ENCODE assay signal across 8 cellular contexts in genomic region chr2:221572821-221573429, GRCh38. TPM values are rescaled to one million over a fixed set of nuclear protein-coding genes. Genes with fewer than 3 reads are reported as not detected.
DNase-seq lines count a peak whose midpoint lies in the region; ATAC-seq lines count a peak whose summit lies in the region.

No MANE protein-coding gene starts in this region.

- H3K27ac ChIP-seq in HUES64 (ENCODE audit: low read depth, low read length) = no peak overlapping the region
- H3K27ac ChIP-seq in ectodermal cell (ENCODE audit: insufficient read depth, low read depth, low read length, poor library complexity, severe bottlenecking) = peak overlapping the region; percentile 9
- H3K27ac ChIP-seq in subcutaneous abdominal adipose tissue (ENCODE audit: low read depth, low read length) = peak overlapping the region; percentile 86

- H3K4me3 ChIP-seq in HUES64 (ENCODE audit: low read length) (peak overlapping the region; percentile 84), ectodermal cell (ENCODE audit: insufficient read depth, low read depth, low read length) (peak overlapping the region; percentile 96), subcutaneous abdominal adipose tissue (ENCODE audit: low read depth in 1 of 5, low read length in 5 of 5) (peak overlapping the region; percentile 70 to 94 (median 79))

- ATAC-seq in GM21619 (IDR thresholded peaks at IDR 0.05; ENCODE audit: unreplicated experiment) (peak; percentile 18), memory B cell (ENCODE audit: low read depth) (peak; percentile 3)

- H3K27me3 Mint-ChIP-seq in memory B cell = peaks cover 22% of the 10 kb centered on the region

- DNase-seq in GM04503 (ENCODE audit: low read depth) (peak; percentile 3), memory B cell (ENCODE audit: low spot score in 2 of 2) (no peak), Kasumi-1 (lab: John Stamatoyannopoulos, UW) (no peak)
- peak; percentile 49 for DNase-seq in activated CD4-positive, CD25-positive, alpha-beta regulatory T cell treated with anti-CD3 and anti-CD28 coated beads, Interleukin-2, amount 50 U/mL, for 72 hours

- peak overlapping the region; percentile 64 for H3K9ac ChIP-seq in HUES64 (ENCODE audit: low read depth, low read length)
- H3K9ac ChIP-seq in subcutaneous abdominal adipose tissue (ENCODE audit: low read length in 5 of 5) = peak overlapping the region; percentile 69 to 86 (median 78)

- H3K4me1 ChIP-seq in HUES64 (ENCODE audit: insufficient read depth, low read length) (peaks cover 31% of the 10 kb centered on the region), ectodermal cell (ENCODE audit: control insufficient read depth, insufficient read depth, low read length) (peaks cover 12% of the 10 kb centered on the region), subcutaneous abdominal adipose tissue (ENCODE audit: control insufficient read depth in 5 of 5, insufficient read depth in 5 of 5, low read length in 5 of 5) (peaks cover 0 to 44% (median 35%) of the 10 kb centered on the region in 5 donors)

- H3K9me3 ChIP-seq in HUES64 (ENCODE audit: insufficient read depth, low read depth, low read length) (no peaks in the 10 kb centered on the region), ectodermal cell (ENCODE audit: control insufficient read depth, low read length) (no peaks in the 10 kb centered on the region), subcutaneous abdominal adipose tissue (ENCODE audit: control insufficient read depth in 5 of 5, low read length in 5 of 5) (no peaks in the 10 kb centered on the region)

- H3K4me3 Mint-ChIP-seq in memory B cell = peak overlapping the region; percentile 92

- H3K36me3 Mint-ChIP-seq in memory B cell = peaks cover 1% of the 10 kb centered on the region

- no peak overlapping the region for H3K27ac Mint-ChIP-seq in memory B cell

- under 1% methylated on average over 42 of the region's 42 CpGs for WGBS in HUES64
- 0 to 1% methylated on average over 42 of the region's 42 CpGs for whole genome bisulfite sequencing in ectodermal cell, 2 experiments

- H3K27me3 ChIP-seq in HUES64 (ENCODE audit: insufficient read depth, low read length) (peaks cover 60% of the 10 kb centered on the region), ectodermal cell (ENCODE audit: control insufficient read depth, insufficient read depth, low read length, poor library complexity, severe bottlenecking) (peaks cover 8% of the 10 kb centered on the region), subcutaneous abdominal adipose tissue (ENCODE audit: control insufficient read depth in 5 of 5, insufficient read depth in 4 of 5, low read length in 5 of 5) (peaks cover 2 to 7% (median 3%) of the 10 kb centered on the region in 5 donors)

- H3K9me3 Mint-ChIP-seq in memory B cell = no peaks in the 10 kb centered on the region

- peaks cover 31% of the 10 kb centered on the region for H3K4me1 Mint-ChIP-seq in memory B cell

- H3K36me3 ChIP-seq in HUES64 (ENCODE audit: insufficient read depth, low read length) (peaks cover 2% of the 10 kb centered on the region; the same call in 1 of the 2 replicates), ectodermal cell (ENCODE audit: control insufficient read depth, insufficient read depth, low read length) (no peaks in the 10 kb centered on the region), subcutaneous abdominal adipose tissue (ENCODE audit: control insufficient read depth in 5 of 5, insufficient read depth in 5 of 5, low read length in 5 of 5) (no peaks in the 10 kb centered on the region)

RNA-seq across cellular contexts. Expression of gene EPHA4, which starts 0.8 kb away (rescaled TPM):
- 31.6 TPM for polyA plus RNA-seq in HUES64 (2013, experiment 1 of 2)
- polyA plus RNA-seq in HUES64 (2013, experiment 2 of 2) = 48.9 TPM
- 204 TPM for polyA plus RNA-seq in ectodermal cell (2013, experiment 1 of 4)
- polyA plus RNA-seq in ectodermal cell (2013, experiment 2 of 4) = 249 TPM
- polyA plus RNA-seq in ectodermal cell (2013, experiment 3 of 4) = 149 TPM
- polyA plus RNA-seq in ectodermal cell (2013, experiment 4 of 4) = 183 TPM

Comparison
In these comparisons a context has a peak if more than half of its experiments do, and no peak if none do; other contexts are left out.
1. DNase-seq: peak in GM04503 (single experiment) and activated CD4-positive, CD25-positive, alpha-beta regulatory T cell treated with anti-CD3 and anti-CD28 coated beads, Interleukin-2, amount 50 U/mL, for 72 hours (single experiment); none in memory B cell (0 of 2) and Kasumi-1 (0 of 2).
2. Peak in every context shown above with its lines, with median percentiles within 50 percentile points of each other: H3K4me3 ChIP-seq.